In the genomic region with DNA sequence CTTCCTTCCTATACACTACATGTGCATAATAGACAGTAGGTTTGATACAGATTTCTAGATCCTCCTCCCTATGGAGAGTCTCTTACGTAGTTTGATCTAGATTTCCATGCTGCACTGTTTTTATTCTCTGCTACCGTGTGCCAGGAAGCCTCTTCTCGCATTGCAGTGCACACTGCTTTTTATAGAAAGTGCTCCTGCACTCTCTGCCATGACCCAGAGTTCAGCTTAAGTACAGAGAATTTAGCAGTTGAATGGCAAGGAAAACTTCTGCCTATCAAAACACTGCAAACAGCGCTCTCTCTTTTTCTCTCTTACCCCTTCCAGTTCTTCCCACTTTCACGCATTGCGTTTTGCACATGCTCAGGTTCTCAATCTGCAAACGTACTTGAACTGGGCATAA, we compare ENCODE assay signal across 18 cellular contexts.
"Had no signal": no experiment of that assay in that cellular context is flagged by ENCODE, and none has a peak within 500 bp of the region (broad histone marks: within the 10 kb centered on the region; RNA-seq: fewer than 3 reads in every experiment).

No MANE protein-coding gene starts in this region.

- H3K4me3 ChIP-seq: adrenal gland, ascending aorta, coronary artery, esophagus muscularis mucosa, gastroesophageal sphincter, left lung, thoracic aorta, upper lobe of right lung had no signal

- H3K36me3 ChIP-seq: adrenal gland, ascending aorta, brain microvascular endothelial cell, esophagus muscularis mucosa, gastroesophageal sphincter, left lung, thoracic aorta, upper lobe of right lung had no signal

- H3K27me3 ChIP-seq: adrenal gland, ascending aorta, brain microvascular endothelial cell, esophagus muscularis mucosa, gastroesophageal sphincter, left lung, upper lobe of right lung had no signal

- DNase-seq: activated T-cell treated with anti-CD3 and anti-CD28 coated beads, Interleukin-2, amount 50 U/mL, for 24 hours; adrenal gland; brain microvascular endothelial cell; left lung; midbrain; nephron progenitor cell; stimulated activated CD4-positive, alpha-beta T cell treated with anti-CD3 and anti-CD28 coated beads, Interleukin-2, amount 100 ng/mL, for 48 hours; stimulated activated naive CD4-positive, alpha-beta T cell; T-cell; upper lobe of right lung had no signal

- H3K27ac ChIP-seq: adrenal gland, ascending aorta, brain microvascular endothelial cell, coronary artery, left lung, parathyroid adenoma, thoracic aorta, upper lobe of right lung had no signal

- H3K4me1 ChIP-seq: parathyroid adenoma had no signal

- ATAC-seq: activated T-helper 17 cell treated with anti-CD3 and anti-CD28 coated beads, Interleukin-2, amount 50 U/mL, for 72 hours; gastroesophageal sphincter; left lung; T-cell; upper lobe of right lung; WTC11 had no signal

- H3K9me3 ChIP-seq: adrenal gland, ascending aorta, esophagus muscularis mucosa, gastroesophageal sphincter, left lung, thoracic aorta, upper lobe of right lung had no signal
